9 cellular contexts compared by ENCODE assay signal in genomic region chr1:8040586-8040985, GRCh38. TPM values are rescaled to one million over a fixed set of nuclear protein-coding genes. Genes with fewer than 3 reads are reported as not detected.
A peak's percentile ranks its signal among the peaks of the same experiment; 100 is the strongest.
DNase-seq lines count a peak whose midpoint lies in the region; ATAC-seq and TF ChIP-seq lines count a peak whose summit lies in the region.
"Had no signal": no experiment of that assay in that cellular context is flagged by ENCODE, and none has a peak within 500 bp of the region (broad histone marks: within the 10 kb centered on the region; RNA-seq: fewer than 3 reads in every experiment).

No MANE protein-coding gene starts in this region.

- peaks cover 18% of the 10 kb centered on the region for H3K4me1 Mint-ChIP-seq in osteocyte (ENCODE audit: unreplicated experiment)

- no peak overlapping the region for H3K9ac ChIP-seq in Karpas-422 (ENCODE audit: low read length)

- ATAC-seq in GM18858 (IDR thresholded peaks at IDR 0.05; ENCODE audit: unreplicated experiment) (no peak), HG02852 (IDR thresholded peaks at IDR 0.05; ENCODE audit: unreplicated experiment) (no peak)

- no peak overlapping the region for H3K4me3 Mint-ChIP-seq in osteocyte (ENCODE audit: unreplicated experiment)

- H3K4me3 ChIP-seq in epithelial cell of proximal tubule (ENCODE audit: low read depth, low read length), result no peak overlapping the region
- no peak overlapping the region for H3K4me3 ChIP-seq in Karpas-422 (ENCODE audit: low read length)
- H3K4me3 ChIP-seq: cardiac muscle cell had no signal

- no peaks in the 10 kb centered on the region for H3K27me3 ChIP-seq in Karpas-422 (ENCODE audit: low read length)
- H3K27me3 ChIP-seq: cardiac muscle cell had no signal

- TF ChIP-seq CTCF in epithelial cell of proximal tubule (conservative IDR thresholded peaks at IDR 0.05; ENCODE audit: low read depth, low read length), result no peak
- TF ChIP-seq CTCF in osteocyte (IDR thresholded peaks at IDR 0.05), result no peak

- H3K27ac Mint-ChIP-seq in osteocyte (ENCODE audit: unreplicated experiment), result peak overlapping the region; percentile 92

- H3K36me3 Mint-ChIP-seq in osteocyte (ENCODE audit: unreplicated experiment), result peaks cover 7% of the 10 kb centered on the region

- H3K9me3 Mint-ChIP-seq in osteocyte (ENCODE audit: unreplicated experiment), result peaks cover 4% of the 10 kb centered on the region

- peak; percentile 14 for DNase-seq in DMS 273 treated with DMSO at 0.1 percent for 48 hours (lab: John Stamatoyannopoulos, UW)
- peak; percentile 50 to 93 for DNase-seq in NCI-H446 (lab: John Stamatoyannopoulos, UW)
- peak; percentile 90 for DNase-seq in epithelial cell of proximal tubule (ENCODE audit: low read depth)
- no peak for DNase-seq in osteocyte (ENCODE audit: extremely low spot score, unreplicated experiment)
- DNase-seq in G401 (ENCODE audit: low spot score), result no peak
- no peak for DNase-seq in Karpas-422

- no peak overlapping the region for H3K4me2 ChIP-seq in Karpas-422 (ENCODE audit: low read depth, low read length, poor library complexity, severe bottlenecking)

- no peaks in the 10 kb centered on the region for H3K4me1 ChIP-seq in Karpas-422 (ENCODE audit: low read length)

- no peak overlapping the region for H2AFZ ChIP-seq in Karpas-422 (ENCODE audit: low read length)

- in situ Hi-C loops in G401 (cut with HindIII; ENCODE audit: low sequenced_read_pairs), result no loop called here

- H3K9me2 ChIP-seq in Karpas-422 (replicated peaks; ENCODE audit: insufficient read depth, low read length), result no peaks in the 10 kb centered on the region

- H4K20me1 ChIP-seq in Karpas-422 (ENCODE audit: insufficient read depth, low read depth, low read length), result no peaks in the 10 kb centered on the region

- no peaks in the 10 kb centered on the region for H3K36me3 ChIP-seq in Karpas-422 (ENCODE audit: insufficient read depth, low read length)
- H3K36me3 ChIP-seq: cardiac muscle cell had no signal

- no peaks in the 10 kb centered on the region for H3K79me2 ChIP-seq in Karpas-422 (ENCODE audit: low read length)

- H3K9me3 ChIP-seq in Karpas-422 (ENCODE audit: low read length), result no peaks in the 10 kb centered on the region

- H3K27me3 Mint-ChIP-seq in osteocyte (ENCODE audit: unreplicated experiment), result no peaks in the 10 kb centered on the region

- H3K27ac ChIP-seq in Karpas-422 (ENCODE audit: low read length), result no peak overlapping the region
- H3K27ac ChIP-seq: cardiac muscle cell had no signal

RNA-seq across cellular contexts. Expression of gene ERRFI1, which starts 14.5 kb away (rescaled TPM):
- total RNA-seq in epithelial cell of proximal tubule, result 120 and 135 TPM in 2 replicates
- 84.2 and 96.6 TPM in 2 replicates for total RNA-seq in osteocyte
- total RNA-seq in G401 (2014; rRNA removed; shearing (Covaris generic)), result 165 and 229 TPM in 2 replicates
- not detected in 2 replicates for total RNA-seq in Karpas-422 (2014; rRNA removed; shearing (Covaris generic); ENCODE audit: low replicate concordance)

Comparison
In these comparisons a context has a peak if more than half of its experiments do, and no peak if none do; other contexts are left out.
1. DNase-seq: peak in DMS 273 treated with DMSO at 0.1 percent for 48 hours (single experiment), NCI-H446 (2 of 2) and epithelial cell of proximal tubule (single experiment); none in osteocyte (single experiment), G401 (single experiment) and Karpas-422 (single experiment).
2. RNA of gene ERRFI1, which starts 14.5 kb away (total RNA-seq): 165 to 229 TPM in G401, 120 to 135 TPM in epithelial cell of proximal tubule and 84.2 to 96.6 TPM in osteocyte; not detected in Karpas-422; every median in the first group is over 10 times any median in the second.